In the genomic region with DNA sequence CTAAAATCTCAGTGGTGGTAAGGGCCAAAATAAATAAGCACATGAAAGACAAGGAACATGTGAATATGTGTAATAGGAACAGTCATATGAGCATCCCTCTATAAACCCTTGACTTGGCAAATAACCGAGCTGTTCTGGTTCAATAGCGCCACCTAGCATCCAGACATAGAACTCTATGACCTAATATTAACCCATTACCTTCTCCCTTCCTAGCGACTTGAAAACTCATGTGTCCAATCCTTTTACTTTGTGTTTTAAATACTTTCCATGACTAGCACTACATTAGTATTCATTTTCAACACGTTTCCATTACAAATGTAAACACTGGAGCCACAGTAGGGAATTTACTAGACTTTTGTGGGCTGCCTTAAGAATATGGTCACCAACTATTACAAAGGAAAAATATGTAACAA, we compare ENCODE assay signal across 9 cellular contexts.
DNase-seq lines count a peak whose midpoint lies in the region; ATAC-seq and TF ChIP-seq lines count a peak whose summit lies in the region.
"Had no signal": no experiment of that assay in that cellular context is flagged by ENCODE, and none has a peak within 500 bp of the region (broad histone marks: within the 10 kb centered on the region; RNA-seq: fewer than 3 reads in every experiment).

No MANE protein-coding gene starts in this region.

- H3K27ac ChIP-seq in testis, result no peak overlapping the region

- H3K36me3 ChIP-seq in testis (ENCODE audit: low read depth, missing control alignments), result no peaks in the 10 kb centered on the region

- no peak overlapping the region for H3K4me3 Mint-ChIP-seq in activated T-cell treated with anti-CD3 and anti-CD28 coated beads, Interleukin-2, amount 50 U/mL, for 72 hours
- H3K4me3 Mint-ChIP-seq: activated naive CD8-positive, alpha-beta T cell treated with anti-CD3 and anti-CD28 coated beads, Interleukin-2, amount 10 ng/mL, durations not matched to agents 7 days and 5 days had no signal

- no peak for TF ChIP-seq POLR2A in testis (IDR thresholded peaks at IDR 0.05)

- no peak overlapping the region for H3K4me3 ChIP-seq in WI38 (ENCODE audit: low read depth, low read length)
- H3K4me3 ChIP-seq in testis, result no peak overlapping the region

- no peaks in the 10 kb centered on the region for H3K9me3 Mint-ChIP-seq in activated T-cell treated with anti-CD3 and anti-CD28 coated beads, Interleukin-2, amount 50 U/mL, for 72 hours
- H3K9me3 Mint-ChIP-seq: activated naive CD8-positive, alpha-beta T cell treated with anti-CD3 and anti-CD28 coated beads, Interleukin-2, amount 10 ng/mL, durations not matched to agents 7 days and 5 days had no signal

- WGBS in testis, 2 donors, result 49 to 50% methylated on average over 4 of the region's 4 CpGs

- H3K27me3 ChIP-seq in testis, result no peaks in the 10 kb centered on the region

- peaks cover 1 to 3% of the 10 kb centered on the region in 2 donors for H3K36me3 Mint-ChIP-seq in activated T-cell treated with anti-CD3 and anti-CD28 coated beads, Interleukin-2, amount 50 U/mL, for 72 hours (ENCODE audit: insufficient read depth in 2 of 2)

- intact Hi-C loops in left cardiac atrium (cut with DNase I), result loop anchor here (5.0 to 10.0 kb wide), 3 partner anchors 406 to 491 kb away; no protein-coding TSS in a partner anchor
- intact Hi-C loops in testis (cut with DNase I; ENCODE audit: low total_unique reads), result no loop called here

- H3K4me1 ChIP-seq in testis, result no peaks in the 10 kb centered on the region

- H3K4me1 Mint-ChIP-seq in activated T-cell treated with anti-CD3 and anti-CD28 coated beads, Interleukin-2, amount 50 U/mL, for 72 hours (ENCODE audit: low read depth), result peaks cover 28% of the 10 kb centered on the region

- peak; percentile 36 to 39 for DNase-seq in activated T-cell treated with anti-CD3 and anti-CD28 coated beads, Interleukin-2, amount 50 U/mL, for 72 hours
- DNase-seq in activated T-cell treated with anti-CD3 and anti-CD28 coated beads, Interleukin-2, amount 50 U/mL, for 1 hour, result no peak
- DNase-seq in NCI-H2081 treated with DMSO at 0.1 percent for 48 hours (lab: John Stamatoyannopoulos, UW), result peak; percentile 6
- no peak for DNase-seq in left cardiac atrium
- DNase-seq in testis, result peak; percentile 51
- DNase-seq in activated gamma-delta T cell treated with Interleukin-2 at 50 U/mL for 16 hours, result no peak
- DNase-seq: activated naive CD8-positive, alpha-beta T cell treated with anti-CD3 and anti-CD28 coated beads, Interleukin-2, amount 10 ng/mL, durations not matched to agents 7 days and 5 days had no signal

- no peak overlapping the region for H3K27ac Mint-ChIP-seq in activated T-cell treated with anti-CD3 and anti-CD28 coated beads, Interleukin-2, amount 50 U/mL, for 72 hours
- H3K27ac Mint-ChIP-seq: activated naive CD8-positive, alpha-beta T cell treated with anti-CD3 and anti-CD28 coated beads, Interleukin-2, amount 10 ng/mL, durations not matched to agents 7 days and 5 days had no signal

- TF ChIP-seq CTCF in WI38 (IDR thresholded peaks at IDR 0.05; ENCODE audit: low read depth, low read length), result peak; percentile 30; the same call in 1 of the 2 replicates
- TF ChIP-seq CTCF in testis (IDR thresholded peaks at IDR 0.05), result peak in 2 of 3 experiments; percentile 50 to 71

- ATAC-seq in activated T-cell treated with anti-CD3 and anti-CD28 coated beads, Interleukin-2, amount 50 U/mL, for 72 hours (replicated peaks in 1 of 2), result no peak
- ATAC-seq in left cardiac atrium (peak; percentile 38 to 61), GM21723 (IDR thresholded peaks at IDR 0.05; ENCODE audit: unreplicated experiment) (no peak)

- H3K9me3 ChIP-seq in testis, result no peaks in the 10 kb centered on the region

- H3K27me3 Mint-ChIP-seq in activated T-cell treated with anti-CD3 and anti-CD28 coated beads, Interleukin-2, amount 50 U/mL, for 72 hours (ENCODE audit: low read depth), result no peaks in the 10 kb centered on the region

Comparison
In these comparisons a context has a peak if more than half of its experiments do, and no peak if none do; other contexts are left out.
1. DNase-seq: peak in activated T-cell treated with anti-CD3 and anti-CD28 coated beads, Interleukin-2, amount 50 U/mL, for 72 hours (2 of 2), NCI-H2081 treated with DMSO at 0.1 percent for 48 hours (single experiment) and testis (single experiment); none in activated T-cell treated with anti-CD3 and anti-CD28 coated beads, Interleukin-2, amount 50 U/mL, for 1 hour (single experiment), left cardiac atrium (single experiment) and activated gamma-delta T cell treated with Interleukin-2 at 50 U/mL for 16 hours (single experiment).
2. ATAC-seq: peak in left cardiac atrium (2 of 2); none in activated T-cell treated with anti-CD3 and anti-CD28 coated beads, Interleukin-2, amount 50 U/mL, for 72 hours (0 of 2) and GM21723 (single experiment).